In genomic region chr17:14299261-14300093, GRCh38 we compare ENCODE assay signal across 8 cellular contexts. TPM values are rescaled to one million over a fixed set of nuclear protein-coding genes. Genes with fewer than 3 reads are reported as not detected.
DNase-seq lines count a peak whose midpoint lies in the region; ATAC-seq and TF ChIP-seq lines count a peak whose summit lies in the region.

No MANE protein-coding gene starts in this region.

- peaks cover 10% of the 10 kb centered on the region for H3F3A ChIP-seq in GM23338 (replicated peaks; ENCODE audit: low read depth)

- H3K79me2 ChIP-seq in GM23338 (replicated peaks; ENCODE audit: insufficient read depth) = peaks cover 25% of the 10 kb centered on the region

- no peak for TF ChIP-seq CTCF in GM23338 (conservative IDR thresholded peaks at IDR 0.05; ENCODE audit: low read depth in 2 of 2)

- no peak for ATAC-seq in GM23338
- ATAC-seq in natural killer cell treated with Interleukin-12 subunit alpha and Interleukin-12 subunit beta and Interleukin-15 and Interleukin-18, amount 100 ng/mL, for 72 hours = no peak
- ATAC-seq in HG03460 (IDR thresholded peaks at IDR 0.05; ENCODE audit: unreplicated experiment) = no peak

- peak overlapping the region; percentile 10 for H3K9ac ChIP-seq in endocrine pancreas (ENCODE audit: control insufficient read depth, insufficient read depth, low read length)

- no peaks in the 10 kb centered on the region for H3K36me3 ChIP-seq in GM23338 (ENCODE audit: insufficient read depth)
- H3K36me3 ChIP-seq in endocrine pancreas (ENCODE audit: control insufficient read depth, insufficient read depth, low read length) = no peaks in the 10 kb centered on the region

- no peak overlapping the region for H3K27ac ChIP-seq in GM23338 (ENCODE audit: low read depth)

- no peaks in the 10 kb centered on the region for H3K36me3 Mint-ChIP-seq in GM23338 (ENCODE audit: low read depth)
- H3K36me3 Mint-ChIP-seq in activated CD4-positive, alpha-beta T cell treated with anti-CD3 and anti-CD28 coated beads, Interleukin-2, amount 10 ng/mL, durations not matched to agents 24 days and 14 days (ENCODE audit: low read depth) = peaks cover 7% of the 10 kb centered on the region
- no peaks in the 10 kb centered on the region for H3K36me3 Mint-ChIP-seq in natural killer cell treated with Interleukin-12 subunit alpha and Interleukin-12 subunit beta and Interleukin-15 and Interleukin-18, amount 100 ng/mL, for 72 hours

- H3K4me1 Mint-ChIP-seq in GM23338 = peaks cover 43% of the 10 kb centered on the region
- peaks cover 47% of the 10 kb centered on the region for H3K4me1 Mint-ChIP-seq in activated CD4-positive, alpha-beta T cell treated with anti-CD3 and anti-CD28 coated beads, Interleukin-2, amount 10 ng/mL, durations not matched to agents 24 days and 14 days
- peaks cover 52 to 54% of the 10 kb centered on the region in 2 donors for H3K4me1 Mint-ChIP-seq in natural killer cell treated with Interleukin-12 subunit alpha and Interleukin-12 subunit beta and Interleukin-15 and Interleukin-18, amount 100 ng/mL, for 72 hours (ENCODE audit: low read depth in 2 of 2)

- H3K4me2 ChIP-seq in GM23338 = peak overlapping the region; percentile 88

- DNase-seq in GM23338 (ENCODE audit: low spot score) (peak; percentile 76), DMS79 (lab: John Stamatoyannopoulos, UW) (no peak), SK-N-DZ (ENCODE audit: low spot score) (no peak), putamen (ENCODE audit: low spot score) (no peak)
- DNase-seq in activated CD4-positive, alpha-beta T cell treated with anti-CD3 and anti-CD28 coated beads, Interleukin-2, amount 10 ng/mL, durations not matched to agents 24 days and 14 days = peak; percentile 82
- peak; percentile 63 for DNase-seq in natural killer cell treated with Interleukin-12 subunit alpha and Interleukin-12 subunit beta and Interleukin-15 and Interleukin-18, amount 100 ng/mL, for 72 hours (ENCODE audit: low spot score)

- intact Hi-C loops in activated CD4-positive, alpha-beta T cell treated with anti-CD3 and anti-CD28 coated beads, Interleukin-2, amount 10 ng/mL, durations not matched to agents 24 days and 14 days (cut with micrococcal nuclease) = loop anchor here (1.0 to 10.0 kb wide), 10 partner anchors 10 to 1281 kb away; partner anchors contain the start of genes COX10 and ELAC2

- no peaks in the 10 kb centered on the region for H3K9me2 ChIP-seq in GM23338 (ENCODE audit: insufficient read depth)

- H3K4me3 ChIP-seq in GM23338 = peak overlapping the region; percentile 61
- H3K4me3 ChIP-seq in endocrine pancreas (ENCODE audit: control insufficient read depth, insufficient read depth, low read length) = peak overlapping the region; percentile 71

- H3K9me3 Mint-ChIP-seq in GM23338 = peaks cover 4% of the 10 kb centered on the region; the same call in 1 of the 3 replicates
- H3K9me3 Mint-ChIP-seq in activated CD4-positive, alpha-beta T cell treated with anti-CD3 and anti-CD28 coated beads, Interleukin-2, amount 10 ng/mL, durations not matched to agents 24 days and 14 days = no peaks in the 10 kb centered on the region
- no peaks in the 10 kb centered on the region for H3K9me3 Mint-ChIP-seq in natural killer cell treated with Interleukin-12 subunit alpha and Interleukin-12 subunit beta and Interleukin-15 and Interleukin-18, amount 100 ng/mL, for 72 hours

- peaks cover 10% of the 10 kb centered on the region; the same call in 1 of the 2 replicates for H4K20me1 ChIP-seq in GM23338 (replicated peaks; ENCODE audit: insufficient read depth)

- no peak overlapping the region for H3K27ac Mint-ChIP-seq in GM23338
- peak overlapping the region; percentile 97 for H3K27ac Mint-ChIP-seq in activated CD4-positive, alpha-beta T cell treated with anti-CD3 and anti-CD28 coated beads, Interleukin-2, amount 10 ng/mL, durations not matched to agents 24 days and 14 days
- peak overlapping the region; percentile 72 to 91 for H3K27ac Mint-ChIP-seq in natural killer cell treated with Interleukin-12 subunit alpha and Interleukin-12 subunit beta and Interleukin-15 and Interleukin-18, amount 100 ng/mL, for 72 hours

- H3K9me3 ChIP-seq in endocrine pancreas (ENCODE audit: control insufficient read depth, low read length) = no peaks in the 10 kb centered on the region

- peak overlapping the region; percentile 70 for H2AFZ ChIP-seq in GM23338

- peaks cover 83% of the 10 kb centered on the region for H3K27me3 Mint-ChIP-seq in GM23338 (ENCODE audit: insufficient read depth, low read depth, poor library complexity)
- H3K27me3 Mint-ChIP-seq in activated CD4-positive, alpha-beta T cell treated with anti-CD3 and anti-CD28 coated beads, Interleukin-2, amount 10 ng/mL, durations not matched to agents 24 days and 14 days = peaks cover 33% of the 10 kb centered on the region
- peaks cover 28 to 34% of the 10 kb centered on the region in 2 donors for H3K27me3 Mint-ChIP-seq in natural killer cell treated with Interleukin-12 subunit alpha and Interleukin-12 subunit beta and Interleukin-15 and Interleukin-18, amount 100 ng/mL, for 72 hours

- H3K4me1 ChIP-seq in GM23338 (ENCODE audit: insufficient read depth) (peaks cover 38% of the 10 kb centered on the region), endocrine pancreas (ENCODE audit: control insufficient read depth, insufficient read depth, low read length) (peaks cover 3% of the 10 kb centered on the region)

- H3K27me3 ChIP-seq in GM23338 (ENCODE audit: insufficient read depth) (peaks cover 92% of the 10 kb centered on the region), endocrine pancreas (ENCODE audit: control insufficient read depth, insufficient read depth, low read length) (peaks cover 8% of the 10 kb centered on the region)

- peak overlapping the region; percentile 87 for H3K4me3 Mint-ChIP-seq in GM23338
- H3K4me3 Mint-ChIP-seq in activated CD4-positive, alpha-beta T cell treated with anti-CD3 and anti-CD28 coated beads, Interleukin-2, amount 10 ng/mL, durations not matched to agents 24 days and 14 days = peak overlapping the region; percentile 91
- peak overlapping the region; percentile 97 for H3K4me3 Mint-ChIP-seq in natural killer cell treated with Interleukin-12 subunit alpha and Interleukin-12 subunit beta and Interleukin-15 and Interleukin-18, amount 100 ng/mL, for 72 hours

TF ChIP-seq in GM23338, 12 proteins besides CTCF, POLR2A, EP300 and RAD21 (continues in another document):
- TF ChIP-seq EZH2 (IDR thresholded peaks at IDR 0.05; ENCODE audit: low read depth, unreplicated experiment) (peak; percentile 59), CREB1 (CRISPR knock-in tag; IDR thresholded peaks at IDR 0.05; ENCODE audit: low read depth) (no peak)

RNA-seq across cellular contexts. Expression of gene HS3ST3B1, which starts 1.4 kb away (rescaled TPM):
- total RNA-seq in GM23338 (2014; rRNA removed; shearing (Covaris generic)) = 17.7 and 20.6 TPM in 2 replicates
- 6.0 and 8.1 TPM in 2 replicates for polyA plus RNA-seq in GM23338 (2016; fragmentation: Nextera tagmentation; extraction: Ambion mirVana)
- total RNA-seq in activated CD4-positive, alpha-beta T cell treated with anti-CD3 and anti-CD28 coated beads, Interleukin-2, amount 10 ng/mL, durations not matched to agents 24 days and 14 days = 19.6 and 20.8 TPM in 2 replicates
- total RNA-seq in natural killer cell treated with Interleukin-12 subunit alpha and Interleukin-12 subunit beta and Interleukin-15 and Interleukin-18, amount 100 ng/mL, for 72 hours = 10 to 100 TPM; 13.2 to 22.0 TPM
- 0.18 TPM in 1 of 2 replicates, not detected in the other for polyA plus RNA-seq in SK-N-DZ (2014; cell fraction: cytosol; rRNA removed)
- polyA plus RNA-seq in SK-N-DZ (2014; cell fraction: nucleus; rRNA removed) = 0.05 and 0.18 TPM in 2 replicates

Comparison
In these comparisons a context has a peak if more than half of its experiments do, and no peak if none do; other contexts are left out.
1. DNase-seq: peak in GM23338 (single experiment), activated CD4-positive, alpha-beta T cell treated with anti-CD3 and anti-CD28 coated beads, Interleukin-2, amount 10 ng/mL, durations not matched to agents 24 days and 14 days (single experiment) and natural killer cell treated with Interleukin-12 subunit alpha and Interleukin-12 subunit beta and Interleukin-15 and Interleukin-18, amount 100 ng/mL, for 72 hours (single experiment); none in DMS79 (single experiment), SK-N-DZ (single experiment) and putamen (single experiment).
2. Peak in every context shown above with its lines, with median percentiles within 50 percentile points of each other: H3K4me3 Mint-ChIP-seq.